In genomic region chrX:129599996-129600395, GRCh38 we compare ENCODE assay signal across 2 cellular contexts.
TF ChIP-seq lines count a peak whose summit lies in the region.

No MANE protein-coding gene starts in this region.

TF ChIP-seq in liver, 16 proteins besides CTCF, POLR2A, EP300 and RAD21:
- TF ChIP-seq MAX (IDR thresholded peaks at IDR 0.05): no peak
- no peak for TF ChIP-seq REST (IDR thresholded peaks at IDR 0.05)
- no peak for TF ChIP-seq JUND (IDR thresholded peaks at IDR 0.05)
- TF ChIP-seq FOXA2 (IDR thresholded peaks at IDR 0.05): peak; percentile 26
- TF ChIP-seq TAF1 (conservative IDR thresholded peaks at IDR 0.05): no peak
- TF ChIP-seq RXRA (IDR thresholded peaks at IDR 0.05): peak in 1 of 2 donors; percentile 9
- TF ChIP-seq NR2F2 (IDR thresholded peaks at IDR 0.05): no peak
- TF ChIP-seq FOXA1 (IDR thresholded peaks at IDR 0.05): no peak
- TF ChIP-seq GABPA (IDR thresholded peaks at IDR 0.05 in 1 of 2, conservative IDR thresholded peaks at IDR 0.05 in 1 of 2): no peak
- no peak for TF ChIP-seq ZBTB33 (IDR thresholded peaks at IDR 0.05)
- TF ChIP-seq SP1 (IDR thresholded peaks at IDR 0.05): no peak
- TF ChIP-seq HNF4A (conservative IDR thresholded peaks at IDR 0.05): no peak
- no peak for TF ChIP-seq EGR1 (IDR thresholded peaks at IDR 0.05; ENCODE audit: low read depth in 2 of 2)

TF ChIP-seq in HepG2, 621 proteins besides CTCF, POLR2A, EP300 and RAD21:
- TF ChIP-seq ISL2 (CRISPR knock-in tag; IDR thresholded peaks at IDR 0.05): no peak
- TF ChIP-seq NAIF1 (CRISPR knock-in tag; IDR thresholded peaks at IDR 0.05; ENCODE audit: borderline replicate concordance): no peak
- no peak for TF ChIP-seq ZNF468 (CRISPR knock-in tag; IDR thresholded peaks at IDR 0.05)
- TF ChIP-seq MAFK (conservative IDR thresholded peaks at IDR 0.05 in 1 of 2, IDR thresholded peaks at IDR 0.05 in 1 of 2; ENCODE audit: low read length in 2 of 2): no peak
- no peak for TF ChIP-seq HOXD1 (CRISPR knock-in tag; IDR thresholded peaks at IDR 0.05)
- no peak for TF ChIP-seq ZNF644 (CRISPR knock-in tag; IDR thresholded peaks at IDR 0.05; ENCODE audit: low read depth)
- no peak for TF ChIP-seq ZHX2 (IDR thresholded peaks at IDR 0.05; ENCODE audit: low read depth)
- no peak for TF ChIP-seq ZHX2 (CRISPR knock-in tag; IDR thresholded peaks at IDR 0.05; ENCODE audit: borderline replicate concordance)
- TF ChIP-seq SNAPC4 (CRISPR knock-in tag; IDR thresholded peaks at IDR 0.05): no peak
- no peak for TF ChIP-seq CBX1 (IDR thresholded peaks at IDR 0.05; ENCODE audit: low read depth)
- no peak for TF ChIP-seq ZNF329 (CRISPR knock-in tag; IDR thresholded peaks at IDR 0.05; ENCODE audit: low read depth)
